In the genomic region with DNA sequence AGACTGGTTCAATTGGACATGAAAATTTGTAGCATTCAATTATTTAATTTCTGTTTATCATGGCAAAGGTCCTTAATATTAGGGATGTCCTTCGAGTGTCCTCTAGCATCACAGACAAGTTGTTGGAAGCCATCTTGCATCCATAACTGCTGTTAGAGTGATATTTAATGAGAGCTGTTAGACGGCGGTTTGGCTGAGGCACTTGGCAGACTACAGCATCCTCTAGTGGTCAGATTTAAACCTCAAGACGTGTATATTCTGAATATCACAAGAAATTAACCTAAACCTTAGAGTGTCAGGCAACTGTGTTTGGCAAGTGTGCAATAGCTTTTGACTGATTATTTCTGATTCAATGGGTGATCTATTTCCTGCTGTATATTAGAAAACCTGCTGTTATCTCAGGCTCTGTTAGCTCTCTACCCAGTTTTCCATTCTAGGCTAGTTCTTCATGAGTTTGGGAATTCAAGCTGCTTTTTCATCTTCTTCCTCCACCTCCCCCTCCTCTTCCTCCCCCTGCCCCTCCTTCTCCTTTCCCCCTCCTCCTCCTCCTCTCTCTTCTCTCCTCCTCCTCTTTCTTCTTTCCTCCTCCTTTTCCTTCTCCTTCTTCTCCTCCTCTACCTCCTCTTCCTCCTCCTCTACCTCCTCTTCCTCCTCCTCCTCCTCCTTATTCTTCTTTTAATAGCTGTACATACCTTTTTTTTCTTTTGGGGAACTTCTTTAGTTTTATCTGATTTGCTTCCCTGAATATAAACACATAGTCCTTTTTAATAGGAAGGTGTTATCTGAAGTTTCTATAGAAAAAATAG, we compare ENCODE assay signal across 8 cellular contexts. TPM values are rescaled to one million over a fixed set of nuclear protein-coding genes. Genes with fewer than 3 reads are reported as not detected.
DNase-seq lines count a peak whose midpoint lies in the region; ATAC-seq, FAIRE-seq and TF ChIP-seq lines count a peak whose summit lies in the region.

No MANE protein-coding gene starts in this region.

- WGBS in A549 (ENCODE audit: missing lambda C conversion rate), result 11% methylated on average over 4 of the region's 4 CpGs

- H3K4me1 ChIP-seq in A549, result no peaks in the 10 kb centered on the region

- no peak overlapping the region for H3K27ac ChIP-seq in A549

- in situ Hi-C loops in T47D (cut with HindIII; ENCODE audit: low pct_unique_long_range_greater_than_20kb, low sequenced_read_pairs), result no loop called here

- peak; percentile 18 to 69 for DNase-seq in A549 (ENCODE audit: low read depth in 1 of 2, low spot score in 1 of 2)
- peak; percentile 66 for DNase-seq in GM12865 (ENCODE audit: low read depth)
- peak; percentile 26 for DNase-seq in HFFc6
- DNase-seq in MV-4-11 (lab: John Stamatoyannopoulos, UW), result peak; percentile 60
- DNase-seq in SHP77 (lab: John Stamatoyannopoulos, UW), result peak; percentile 76 to 81
- peak; percentile 45 to 81 for DNase-seq in T47D (ENCODE audit: low read depth in 1 of 2, low spot score in 1 of 2)
- peak; percentile 4 to 5 for DNase-seq in stimulated activated CD4-positive, alpha-beta T cell treated with anti-CD3 and anti-CD28 coated beads, Interleukin-4, amount 100 ng/mL, for 4 hours

- no peaks in the 10 kb centered on the region for H3K4me1 Mint-ChIP-seq in HFFc6 (ENCODE audit: low read depth)

- no peaks in the 10 kb centered on the region; the same call in 1 of the 2 replicates for H3K27me3 Mint-ChIP-seq in HFFc6 (ENCODE audit: insufficient read depth)

- no peaks in the 10 kb centered on the region for H3K9me3 ChIP-seq in A549

- peak; percentile 72 for TF ChIP-seq CTCF in A549 (IDR thresholded peaks at IDR 0.05)
- TF ChIP-seq CTCF in GM12865 (IDR thresholded peaks at IDR 0.05; ENCODE audit: insufficient read depth, low read depth, low read length, missing control alignments), result peak; percentile 92
- peak; percentile 83 for TF ChIP-seq CTCF in HFFc6 (IDR thresholded peaks at IDR 0.05)

- no peak for TF ChIP-seq POLR2A in A549 (IDR thresholded peaks at IDR 0.05; ENCODE audit: low read length)

- no peak overlapping the region for H3K27ac Mint-ChIP-seq in HFFc6

- ATAC-seq in A549, result peak; percentile 89 to 94

- no peak overlapping the region for H3K4me3 Mint-ChIP-seq in HFFc6

- POLR2A ChIA-PET in A549 (lab: Yijun Ruan, JAX), result no interaction called here

- TF ChIP-seq RAD21 in A549 (conservative IDR thresholded peaks at IDR 0.05 in 1 of 2, IDR thresholded peaks at IDR 0.05 in 1 of 2), result peak; percentile 67 to 83

- FAIRE-seq in A549 (lab: Jason Lieb, UNC) (peak; percentile 59), islet of Langerhans (lab: Jason Lieb, UNC) (peak; percentile 98)

- no peaks in the 10 kb centered on the region; the same call in 1 of the 2 replicates for H3K9me3 Mint-ChIP-seq in HFFc6

- H3K36me3 Mint-ChIP-seq in HFFc6 (ENCODE audit: low read depth), result no peaks in the 10 kb centered on the region

- TF ChIP-seq EP300 in A549 (IDR thresholded peaks at IDR 0.05), result no peak

- no peak overlapping the region for H3K4me2 ChIP-seq in A549

- H3K4me3 ChIP-seq in A549 (no peak overlapping the region), GM12865 (ENCODE audit: low read depth, low read length) (no peak overlapping the region)

- CTCF ChIA-PET in A549 (lab: Yijun Ruan, JAX), result interaction anchor here (0.5 to 5.5 kb wide), 34 partner anchors 8 to 885 kb away, joined by 3 to 68 read pairs (median 4); no protein-coding TSS in a partner anchor

TF ChIP-seq in A549, 52 proteins besides CTCF, POLR2A, EP300 and RAD21:
- peak; percentile 56 for TF ChIP-seq SMC3 (IDR thresholded peaks at IDR 0.05)
- TF ChIP-seq, protein P1, sequence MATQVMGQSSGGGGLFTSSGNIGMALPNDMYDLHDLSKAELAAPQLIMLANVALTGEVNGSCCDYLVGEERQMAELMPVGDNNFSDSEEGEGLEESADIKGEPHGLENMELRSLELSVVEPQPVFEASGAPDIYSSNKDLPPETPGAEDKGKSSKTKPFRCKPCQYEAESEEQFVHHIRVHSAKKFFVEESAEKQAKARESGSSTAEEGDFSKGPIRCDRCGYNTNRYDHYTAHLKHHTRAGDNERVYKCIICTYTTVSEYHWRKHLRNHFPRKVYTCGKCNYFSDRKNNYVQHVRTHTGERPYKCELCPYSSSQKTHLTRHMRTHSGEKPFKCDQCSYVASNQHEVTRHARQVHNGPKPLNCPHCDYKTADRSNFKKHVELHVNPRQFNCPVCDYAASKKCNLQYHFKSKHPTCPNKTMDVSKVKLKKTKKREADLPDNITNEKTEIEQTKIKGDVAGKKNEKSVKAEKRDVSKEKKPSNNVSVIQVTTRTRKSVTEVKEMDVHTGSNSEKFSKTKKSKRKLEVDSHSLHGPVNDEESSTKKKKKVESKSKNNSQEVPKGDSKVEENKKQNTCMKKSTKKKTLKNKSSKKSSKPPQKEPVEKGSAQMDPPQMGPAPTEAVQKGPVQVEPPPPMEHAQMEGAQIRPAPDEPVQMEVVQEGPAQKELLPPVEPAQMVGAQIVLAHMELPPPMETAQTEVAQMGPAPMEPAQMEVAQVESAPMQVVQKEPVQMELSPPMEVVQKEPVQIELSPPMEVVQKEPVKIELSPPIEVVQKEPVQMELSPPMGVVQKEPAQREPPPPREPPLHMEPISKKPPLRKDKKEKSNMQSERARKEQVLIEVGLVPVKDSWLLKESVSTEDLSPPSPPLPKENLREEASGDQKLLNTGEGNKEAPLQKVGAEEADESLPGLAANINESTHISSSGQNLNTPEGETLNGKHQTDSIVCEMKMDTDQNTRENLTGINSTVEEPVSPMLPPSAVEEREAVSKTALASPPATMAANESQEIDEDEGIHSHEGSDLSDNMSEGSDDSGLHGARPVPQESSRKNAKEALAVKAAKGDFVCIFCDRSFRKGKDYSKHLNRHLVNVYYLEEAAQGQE (IDR thresholded peaks at IDR 0.05), result no peak

RNA-seq across cellular contexts. Expression of a gene that starts 8.6 kb away (rescaled TPM):
- 0.22 and 0.82 TPM in 2 replicates for polyA plus RNA-seq in A549 (2011; rRNA removed)
- polyA plus RNA-seq in A549 (2012; cell fraction: cytosol; rRNA removed), result not detected in 2 replicates
- not detected in 2 replicates for polyA plus RNA-seq in A549 (2012; cell fraction: nucleus; rRNA removed)
- polyA plus RNA-seq in A549 (2017; fragmentation: RNase III; extraction: RNeasy Plus Mini Kit Qiagen cat#74134 plus additional on column Dnase treatment), result not detected in 3 replicates
- polyA minus RNA-seq in A549 (2011; rRNA and poly(A)+ RNA removed), result not detected in 2 replicates
- total RNA-seq in HFFc6 (2021; fragmentation: NEBNext Ultra II Directional; extraction: Animal tissue kit (Norgen Biotek cat#: 25700)), result not detected

RNA-seq across cellular contexts. Expression of a gene that starts 40.4 kb away (rescaled TPM):
- polyA plus RNA-seq in A549 (2011; rRNA removed) (0.01 TPM in 2 replicates), A549 (2017; fragmentation: RNase III; extraction: RNeasy Plus Mini Kit Qiagen cat#74134 plus additional on column Dnase treatment) (not detected in 3 replicates)
- not detected in 2 replicates for polyA plus RNA-seq in A549 (2012; cell fraction: cytosol; rRNA removed)
- not detected in 2 replicates for polyA plus RNA-seq in A549 (2012; cell fraction: nucleus; rRNA removed)
- not detected in 2 replicates for polyA minus RNA-seq in A549 (2011; rRNA and poly(A)+ RNA removed)
- total RNA-seq in HFFc6 (2021; fragmentation: NEBNext Ultra II Directional; extraction: Animal tissue kit (Norgen Biotek cat#: 25700)), result not detected

RNA-seq across cellular contexts. Expression of a gene that starts 55.6 kb away (rescaled TPM):
- not detected in 2 replicates for polyA plus RNA-seq in A549 (2011; rRNA removed)
- polyA plus RNA-seq in A549 (2012; cell fraction: cytosol; rRNA removed), result not detected in 2 replicates
- not detected in 2 replicates for polyA plus RNA-seq in A549 (2012; cell fraction: nucleus; rRNA removed)
- polyA plus RNA-seq in A549 (2017; fragmentation: RNase III; extraction: RNeasy Plus Mini Kit Qiagen cat#74134 plus additional on column Dnase treatment), result not detected in 3 replicates
- not detected in 2 replicates for polyA minus RNA-seq in A549 (2011; rRNA and poly(A)+ RNA removed)
- not detected for total RNA-seq in HFFc6 (2021; fragmentation: NEBNext Ultra II Directional; extraction: Animal tissue kit (Norgen Biotek cat#: 25700))

Comparison
In these comparisons a context has a peak if more than half of its experiments do, and no peak if none do; other contexts are left out.
1. DNase-seq: peak in every context shown above with its lines; median percentile 78 in SHP77; 66 in GM12865; 63 in T47D; 60 in MV-4-11; 44 in A549; 26 in HFFc6; 4 in stimulated activated CD4-positive, alpha-beta T cell treated with anti-CD3 and anti-CD28 coated beads, Interleukin-4, amount 100 ng/mL, for 4 hours.